Comparison of ENCODE assay signal across 10 cellular contexts in the genomic region with DNA sequence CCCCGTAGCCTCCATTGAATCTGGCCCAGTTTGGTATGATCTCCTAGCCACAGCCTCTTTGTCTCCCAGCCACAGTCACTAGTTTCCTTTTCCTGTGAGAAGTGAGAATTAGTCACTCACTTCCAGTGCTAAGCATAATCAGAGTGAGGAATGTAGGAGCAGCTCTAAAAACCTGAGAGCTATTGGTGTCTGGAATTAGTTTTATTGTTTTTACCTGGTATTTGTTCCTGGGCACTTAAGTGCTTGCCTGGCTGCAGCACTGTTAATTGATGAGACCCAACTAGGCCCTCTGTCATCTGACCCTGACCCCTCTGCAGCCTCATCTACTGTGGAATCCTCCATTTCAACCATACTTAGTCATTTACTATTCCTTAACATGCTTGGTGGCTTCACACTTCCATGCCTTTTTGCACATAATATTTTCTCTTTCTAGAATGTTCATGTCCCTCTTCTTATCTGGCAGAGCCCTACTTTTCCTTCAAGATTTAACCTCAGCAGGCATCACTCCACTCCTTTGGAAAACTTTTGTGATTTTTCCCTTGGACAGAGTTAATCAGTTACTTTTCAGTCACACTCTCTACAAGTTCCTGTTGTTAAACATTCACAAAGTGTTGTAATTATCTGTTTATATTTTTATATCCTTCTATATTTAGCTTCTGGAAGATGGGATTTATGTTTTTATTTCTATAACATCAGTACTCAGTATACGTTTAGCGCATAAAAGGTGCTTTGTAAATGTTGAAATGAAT. TPM values are rescaled to one million over a fixed set of nuclear protein-coding genes. Genes with fewer than 3 reads are reported as not detected.
A peak's percentile ranks its signal among the peaks of the same experiment; 100 is the strongest.
DNase-seq lines count a peak whose midpoint lies in the region; ATAC-seq and TF ChIP-seq lines count a peak whose summit lies in the region.
"Had no signal": no experiment of that assay in that cellular context is flagged by ENCODE, and none has a peak within 500 bp of the region (broad histone marks: within the 10 kb centered on the region; RNA-seq: fewer than 3 reads in every experiment).

No MANE protein-coding gene starts in this region.

- no peaks in the 10 kb centered on the region for H3K27me3 ChIP-seq in foreskin keratinocyte
- H3K27me3 ChIP-seq: sigmoid colon had no signal

- peak overlapping the region; percentile 8 for H3K27ac Mint-ChIP-seq in activated CD4-positive, alpha-beta T cell treated with anti-CD3 and anti-CD28 coated beads for 36 hours
- H3K27ac Mint-ChIP-seq in stimulated activated naive CD8-positive, alpha-beta T cell treated with anti-CD3 and anti-CD28 coated beads, Interleukin-15, Interleukin-2, amounts not matched to agents 100 ng/mL and 50 ng/mL, for 24 hours = peak overlapping the region; percentile 27

- H3K36me3 Mint-ChIP-seq in activated CD4-positive, alpha-beta T cell treated with anti-CD3 and anti-CD28 coated beads for 36 hours (ENCODE audit: low read depth) = no peaks in the 10 kb centered on the region
- no peaks in the 10 kb centered on the region for H3K36me3 Mint-ChIP-seq in stimulated activated naive CD8-positive, alpha-beta T cell treated with anti-CD3 and anti-CD28 coated beads, Interleukin-15, Interleukin-2, amounts not matched to agents 100 ng/mL and 50 ng/mL, for 24 hours (ENCODE audit: low read depth)
- H3K36me3 Mint-ChIP-seq: brain had no signal

- CTCF ChIA-PET in activated CD4-positive, alpha-beta T cell treated with anti-CD3 and anti-CD28 coated beads for 36 hours (lab: Charles Lee) = interaction anchor here (0.7 to 2.3 kb wide), 8 partner anchors 9 to 149 kb away, joined by 3 to 6 read pairs (median 4); no protein-coding TSS in a partner anchor

- POLR2A ChIA-PET in activated CD4-positive, alpha-beta T cell treated with anti-CD3 and anti-CD28 coated beads for 36 hours (lab: Charles Lee) = no interaction called here

- peaks cover 14% of the 10 kb centered on the region for H3K4me1 ChIP-seq in foreskin keratinocyte

- intact Hi-C loops in activated CD4-positive, alpha-beta T cell treated with anti-CD3 and anti-CD28 coated beads for 36 hours (cut with DNase I, micrococcal nuclease) = loop anchor here in 1 of 2 experiments (5.0 kb wide), 1 partner anchor 38 kb away; no protein-coding TSS in a partner anchor

- ATAC-seq in activated CD4-positive, alpha-beta T cell treated with anti-CD3 and anti-CD28 coated beads for 36 hours = peak; percentile 82
- peak; percentile 97 for ATAC-seq in foreskin keratinocyte

- H3K4me3 Mint-ChIP-seq in activated CD4-positive, alpha-beta T cell treated with anti-CD3 and anti-CD28 coated beads for 36 hours = no peak overlapping the region
- H3K4me3 Mint-ChIP-seq in stimulated activated naive CD8-positive, alpha-beta T cell treated with anti-CD3 and anti-CD28 coated beads, Interleukin-15, Interleukin-2, amounts not matched to agents 100 ng/mL and 50 ng/mL, for 24 hours = peak overlapping the region; percentile 7
- H3K4me3 Mint-ChIP-seq: brain had no signal

- no peak overlapping the region for H3K27ac ChIP-seq in foreskin keratinocyte

- H3K4me1 Mint-ChIP-seq in activated CD4-positive, alpha-beta T cell treated with anti-CD3 and anti-CD28 coated beads for 36 hours = peaks cover 52% of the 10 kb centered on the region
- peaks cover 59% of the 10 kb centered on the region for H3K4me1 Mint-ChIP-seq in stimulated activated naive CD8-positive, alpha-beta T cell treated with anti-CD3 and anti-CD28 coated beads, Interleukin-15, Interleukin-2, amounts not matched to agents 100 ng/mL and 50 ng/mL, for 24 hours (ENCODE audit: low read depth)

- no peaks in the 10 kb centered on the region for H3K9me3 Mint-ChIP-seq in activated CD4-positive, alpha-beta T cell treated with anti-CD3 and anti-CD28 coated beads for 36 hours (ENCODE audit: low read depth)
- H3K9me3 Mint-ChIP-seq in stimulated activated naive CD8-positive, alpha-beta T cell treated with anti-CD3 and anti-CD28 coated beads, Interleukin-15, Interleukin-2, amounts not matched to agents 100 ng/mL and 50 ng/mL, for 24 hours = no peaks in the 10 kb centered on the region

- DNase-seq in activated CD4-positive, alpha-beta T cell treated with anti-CD3 and anti-CD28 coated beads for 36 hours = peak; percentile 14
- DNase-seq in activated CD4-positive, alpha-beta T cell treated with anti-CD3 and anti-CD28 coated beads, Interleukin-2, amount 50 U/mL, for 4 hours = no peak
- DNase-seq in SW480 (ENCODE audit: low spot score) (peak; percentile 48), foreskin keratinocyte (peak; percentile 45 to 68), mucosa of gallbladder (ENCODE audit: low spot score) (no peak), NCI-H2107 (lab: John Stamatoyannopoulos, UW) (no peak), NCI-H2107 treated with DMSO at 0.1 percent for 48 hours (lab: John Stamatoyannopoulos, UW; ENCODE audit: unreplicated experiment) (no peak)
- DNase-seq: sigmoid colon had no signal

- TF ChIP-seq CTCF in foreskin keratinocyte (conservative IDR thresholded peaks at IDR 0.05) = no peak

- no peaks in the 10 kb centered on the region for H3K27me3 Mint-ChIP-seq in activated CD4-positive, alpha-beta T cell treated with anti-CD3 and anti-CD28 coated beads for 36 hours
- no peaks in the 10 kb centered on the region for H3K27me3 Mint-ChIP-seq in stimulated activated naive CD8-positive, alpha-beta T cell treated with anti-CD3 and anti-CD28 coated beads, Interleukin-15, Interleukin-2, amounts not matched to agents 100 ng/mL and 50 ng/mL, for 24 hours
- H3K27me3 Mint-ChIP-seq: brain had no signal

RNA-seq across cellular contexts. Expression of gene PDE8A, which starts 48.8 kb away (rescaled TPM):
- total RNA-seq in activated CD4-positive, alpha-beta T cell treated with anti-CD3 and anti-CD28 coated beads for 36 hours = 10 to 100 TPM; 21.3 to 28.7 TPM
- total RNA-seq in foreskin keratinocyte = 11.7 and 12.1 TPM in 2 replicates
- 5.2 and 6.2 TPM in 2 replicates for polyA plus RNA-seq in foreskin keratinocyte
- total RNA-seq in mucosa of gallbladder = 80.0 TPM

Comparison
In these comparisons a context has a peak if more than half of its experiments do, and no peak if none do; other contexts are left out.
1. DNase-seq: peak in activated CD4-positive, alpha-beta T cell treated with anti-CD3 and anti-CD28 coated beads for 36 hours (single experiment), SW480 (single experiment) and foreskin keratinocyte (2 of 2); none in activated CD4-positive, alpha-beta T cell treated with anti-CD3 and anti-CD28 coated beads, Interleukin-2, amount 50 U/mL, for 4 hours (0 of 2), mucosa of gallbladder (single experiment), NCI-H2107 (single experiment) and NCI-H2107 treated with DMSO at 0.1 percent for 48 hours (single experiment).